In genomic region chr7:55077581-55078410, GRCh38 we compare ENCODE assay signal across 24 cellular contexts. TPM values are rescaled to one million over a fixed set of nuclear protein-coding genes. Genes with fewer than 3 reads are reported as not detected.
DNase-seq lines count a peak whose midpoint lies in the region; ATAC-seq and TF ChIP-seq lines count a peak whose summit lies in the region.
"Had no signal": no experiment of that assay in that cellular context is flagged by ENCODE, and none has a peak within 500 bp of the region (broad histone marks: within the 10 kb centered on the region; RNA-seq: fewer than 3 reads in every experiment).

No MANE protein-coding gene starts in this region.

- H3K4me3 Mint-ChIP-seq in Calu3 (ENCODE audit: low read depth, unreplicated experiment), result peak overlapping the region; percentile 69
- no peak overlapping the region for H3K4me3 Mint-ChIP-seq in activated CD4-positive, alpha-beta T cell treated with anti-CD3 and anti-CD28 coated beads, Interleukin-2, amount 10 ng/mL, durations not matched to agents 24 days and 14 days
- H3K4me3 Mint-ChIP-seq: activated CD4-positive, alpha-beta T cell treated with anti-CD3 and anti-CD28 coated beads for 36 hours; neural crest cell had no signal

- H3K27ac ChIP-seq in Peyer's patch (peak overlapping the region in 3 of 4 donors; percentile 69 to 89 (median 88)), hepatocyte (peak overlapping the region; percentile 92), psoas muscle (peak overlapping the region; percentile 60)
- H3K27ac ChIP-seq: cardiac muscle cell, HL-60, KMS-11, right atrium auricular region, SK-N-MC had no signal

- peak; percentile 7 to 19 (median 16) for ATAC-seq in psoas muscle
- ATAC-seq in GM19023 (IDR thresholded peaks at IDR 0.05; ENCODE audit: unreplicated experiment), result no peak
- ATAC-seq: activated CD4-positive, alpha-beta T cell treated with anti-CD3 and anti-CD28 coated beads for 36 hours; heart left ventricle had no signal

- no peaks in the 10 kb centered on the region for H3K27me3 Mint-ChIP-seq in Calu3 (ENCODE audit: unreplicated experiment)
- peaks cover 12% of the 10 kb centered on the region for H3K27me3 Mint-ChIP-seq in activated CD4-positive, alpha-beta T cell treated with anti-CD3 and anti-CD28 coated beads, Interleukin-2, amount 10 ng/mL, durations not matched to agents 24 days and 14 days

- H3K36me3 Mint-ChIP-seq in Calu3 (ENCODE audit: insufficient read depth, unreplicated experiment), result peaks cover 44% of the 10 kb centered on the region
- H3K36me3 Mint-ChIP-seq in activated CD4-positive, alpha-beta T cell treated with anti-CD3 and anti-CD28 coated beads, Interleukin-2, amount 10 ng/mL, durations not matched to agents 24 days and 14 days (ENCODE audit: low read depth), result no peaks in the 10 kb centered on the region

- peak overlapping the region; percentile 88 for H3K27ac Mint-ChIP-seq in Calu3 (ENCODE audit: unreplicated experiment)
- H3K27ac Mint-ChIP-seq in activated CD4-positive, alpha-beta T cell treated with anti-CD3 and anti-CD28 coated beads, Interleukin-2, amount 10 ng/mL, durations not matched to agents 24 days and 14 days, result no peak overlapping the region
- H3K27ac Mint-ChIP-seq: activated CD4-positive, alpha-beta T cell treated with anti-CD3 and anti-CD28 coated beads for 36 hours had no signal

- DNase-seq in Calu3, result peak; percentile 82
- peak in 2 of 3 donors; percentile 86 to 91 for DNase-seq in Peyer's patch
- DNase-seq in hepatocyte (ENCODE audit: low spot score), result peak; percentile 85
- DNase-seq in psoas muscle, result no peak
- DNase-seq in SW480 (ENCODE audit: low spot score), result no peak
- DNase-seq in NCI-H2171 (lab: John Stamatoyannopoulos, UW), result no peak
- no peak for DNase-seq in activated CD4-positive, alpha-beta T cell treated with anti-CD3 and anti-CD28 coated beads, Interleukin-2, amount 10 ng/mL, durations not matched to agents 24 days and 14 days
- DNase-seq: activated CD4-positive, alpha-beta T cell treated with anti-CD3 and anti-CD28 coated beads for 36 hours; activated effector memory CD4-positive, alpha-beta T cell treated with Interleukin-2 at 50 U/mL for 16 hours; heart left ventricle; mesenchymal stem cell; NCI-H2029; NCI-H524 treated with DMSO at 0.1 percent for 48 hours; OCI-M1; stimulated activated CD4-positive, alpha-beta T cell treated with anti-CD3 and anti-CD28 coated beads, Interleukin-1b, Interleukin-23, amount 100 ng/mL, for 48 hours; T1000 had no signal

- H3K9me2 ChIP-seq in hepatocyte (replicated peaks; ENCODE audit: insufficient read depth), result no peaks in the 10 kb centered on the region

- peaks cover 44% of the 10 kb centered on the region for H3K79me2 ChIP-seq in hepatocyte

- peak overlapping the region; percentile 59 for H3K4me2 ChIP-seq in hepatocyte
- H3K4me2 ChIP-seq: KMS-11 had no signal

- TF ChIP-seq CTCF in Calu3 (IDR thresholded peaks at IDR 0.05; ENCODE audit: unreplicated experiment) (no peak), Peyer's patch (IDR thresholded peaks at IDR 0.05) (no peak), hepatocyte (IDR thresholded peaks at IDR 0.05; ENCODE audit: poor library complexity) (no peak), psoas muscle (IDR thresholded peaks at IDR 0.05) (no peak)

- peak; percentile 42 to 68 for TF ChIP-seq POLR2A in Peyer's patch (IDR thresholded peaks at IDR 0.05)

- H2AFZ ChIP-seq in hepatocyte, result no peak overlapping the region

- intact Hi-C loops in Calu3 (cut with micrococcal nuclease; ENCODE audit: unreplicated experiment) (no loop called here), psoas muscle (cut with DNase I) (loop anchor here in 1 of 2 donors (10.0 kb wide), 1 partner anchor 53 kb away; no protein-coding TSS in a partner anchor)
- intact Hi-C loops in activated CD4-positive, alpha-beta T cell treated with anti-CD3 and anti-CD28 coated beads, Interleukin-2, amount 10 ng/mL, durations not matched to agents 24 days and 14 days (cut with micrococcal nuclease), result no loop called here

- H3K4me1 Mint-ChIP-seq in Calu3 (ENCODE audit: low read depth, unreplicated experiment), result peaks cover 97% of the 10 kb centered on the region
- H3K4me1 Mint-ChIP-seq in activated CD4-positive, alpha-beta T cell treated with anti-CD3 and anti-CD28 coated beads, Interleukin-2, amount 10 ng/mL, durations not matched to agents 24 days and 14 days, result peaks cover 15% of the 10 kb centered on the region

- H3K36me3 ChIP-seq in Peyer's patch (no peaks in the 10 kb centered on the region), hepatocyte (replicated peaks; ENCODE audit: insufficient read depth, low read depth) (no peaks in the 10 kb centered on the region), psoas muscle (ENCODE audit: insufficient read depth in 1 of 2, low read depth in 1 of 2) (no peaks in the 10 kb centered on the region)
- H3K36me3 ChIP-seq: cardiac muscle cell, heart left ventricle, right atrium auricular region, vagina had no signal

- BruUV-seq in Calu3 (replicated peaks; lab: Mats Ljungman, UMichigan), result TSS peak; percentile 30

- H3K4me3 ChIP-seq in Peyer's patch (peak overlapping the region in 2 of 4 donors; percentile 15 to 29), hepatocyte (no peak overlapping the region), psoas muscle (peak overlapping the region; percentile 20)
- H3K4me3 ChIP-seq: cardiac muscle cell, heart left ventricle, right atrium auricular region, SK-N-MC, vagina had no signal

- H3K4me1 ChIP-seq in Peyer's patch (peaks cover 0 to 65% (median 12%) of the 10 kb centered on the region in 4 donors), hepatocyte (ENCODE audit: insufficient read depth) (peaks cover 60% of the 10 kb centered on the region), psoas muscle (peaks cover 69% of the 10 kb centered on the region)

- WGBS in hepatocyte (ENCODE audit: low lambda C conversion rate, missing lambda C conversion rate), result 74% methylated on average over 22 of the region's 34 CpGs
- WGBS in psoas muscle, 3 donors, result 55 to 79% (median 60%) methylated on average over 31 to 34 of the region's 34 CpGs

- H3K9me3 ChIP-seq in Peyer's patch, result no peaks in the 10 kb centered on the region
- H3K9me3 ChIP-seq in hepatocyte (ENCODE audit: low read depth), result no peaks in the 10 kb centered on the region
- H3K9me3 ChIP-seq in psoas muscle, result no peaks in the 10 kb centered on the region
- H3K9me3 ChIP-seq: heart left ventricle, right atrium auricular region, vagina had no signal

- H4K20me1 ChIP-seq in hepatocyte (ENCODE audit: insufficient read depth, poor library complexity, severe bottlenecking), result no peaks in the 10 kb centered on the region

- CTCF ChIA-PET in Calu3 (lab: Charles Lee), result interaction anchor here (0.6 to 2.3 kb wide), 7 partner anchors 7 to 200 kb away, joined by 3 to 7 read pairs (median 5); no protein-coding TSS in a partner anchor

- H3K27me3 ChIP-seq in Peyer's patch, result no peaks in the 10 kb centered on the region
- no peaks in the 10 kb centered on the region for H3K27me3 ChIP-seq in hepatocyte
- H3K27me3 ChIP-seq in psoas muscle (ENCODE audit: insufficient read depth in 3 of 3, low read length in 2 of 3), result no peaks in the 10 kb centered on the region
- H3K27me3 ChIP-seq: cardiac muscle cell, heart left ventricle, right atrium auricular region, vagina had no signal

- no peaks in the 10 kb centered on the region for H3K9me3 Mint-ChIP-seq in Calu3 (ENCODE audit: low read depth, unreplicated experiment)
- H3K9me3 Mint-ChIP-seq in activated CD4-positive, alpha-beta T cell treated with anti-CD3 and anti-CD28 coated beads, Interleukin-2, amount 10 ng/mL, durations not matched to agents 24 days and 14 days, result no peaks in the 10 kb centered on the region
- H3K9me3 Mint-ChIP-seq: neural crest cell had no signal

RNA-seq across cellular contexts. Expression of gene EGFR, which starts 59.0 kb away (rescaled TPM):
- total RNA-seq in Calu3 (2022) (85.3 and 87.4 TPM in 2 replicates), Peyer's patch (10 to 100 TPM; 45.5 to 61.1 (median 56.9) TPM), hepatocyte (40.6 and 51.0 TPM in 2 replicates), psoas muscle (10 to 100 TPM; 14.1 to 39.7 (median 22.1) TPM)
- polyA plus RNA-seq in hepatocyte (21.6 and 28.3 TPM in 2 replicates), psoas muscle (10 to 100 TPM in 1 of 3 donors, 1 to 10 TPM in 2; 3.6 to 10.9 (median 5.5) TPM)
- not detected in 2 replicates for total RNA-seq in activated CD4-positive, alpha-beta T cell treated with anti-CD3 and anti-CD28 coated beads, Interleukin-2, amount 10 ng/mL, durations not matched to agents 24 days and 14 days

Comparison
In these comparisons a context has a peak if more than half of its experiments do, and no peak if none do; other contexts are left out.
1. DNase-seq: peak in Calu3 (single experiment), Peyer's patch (2 of 3) and hepatocyte (single experiment); none in psoas muscle (0 of 2), SW480 (single experiment), NCI-H2171 (single experiment) and activated CD4-positive, alpha-beta T cell treated with anti-CD3 and anti-CD28 coated beads, Interleukin-2, amount 10 ng/mL, durations not matched to agents 24 days and 14 days (single experiment).
2. RNA of gene EGFR, which starts 59.0 kb away (total RNA-seq): 85.3 to 87.4 TPM in Calu3, 45.5 to 61.1 TPM in Peyer's patch, 40.6 to 51.0 TPM in hepatocyte and 14.1 to 39.7 TPM in psoas muscle; not detected in activated CD4-positive, alpha-beta T cell treated with anti-CD3 and anti-CD28 coated beads, Interleukin-2, amount 10 ng/mL, durations not matched to agents 24 days and 14 days; every median in the first group is over 10 times any median in the second.
3. Peak in every context shown above with its lines, with median percentiles within 50 percentile points of each other: H3K27ac ChIP-seq.